ENCODE assay signal across 13 cellular contexts in genomic region chr1:33361553-33362262, GRCh38. TPM values are rescaled to one million over a fixed set of nuclear protein-coding genes. Genes with fewer than 3 reads are reported as not detected.
A peak's percentile ranks its signal among the peaks of the same experiment; 100 is the strongest.
DNase-seq lines count a peak whose midpoint lies in the region; ATAC-seq and TF ChIP-seq lines count a peak whose summit lies in the region.
"Had no signal": no experiment of that assay in that cellular context is flagged by ENCODE, and none has a peak within 500 bp of the region (broad histone marks: within the 10 kb centered on the region; RNA-seq: fewer than 3 reads in every experiment).

No MANE protein-coding gene starts in this region.

- dilution Hi-C loops in mammary epithelial cell (cut with HindIII; ENCODE audit: low sequenced_read_pairs): no loop called here

- in situ Hi-C loops in mammary epithelial cell (cut with MboI; ENCODE audit: low sequenced_read_pairs in 2 of 2): loop anchor here in 1 of 2 donors (25.0 kb wide), 2 partner anchors 101 to 149 kb away; partner anchors contain the start of gene ZSCAN20

- peaks cover 5% of the 10 kb centered on the region for H3K36me3 ChIP-seq in mammary epithelial cell (ENCODE audit: insufficient read depth, low read length)
- no peaks in the 10 kb centered on the region for H3K36me3 ChIP-seq in upper lobe of left lung
- no peaks in the 10 kb centered on the region for H3K36me3 ChIP-seq in CD8-positive, alpha-beta memory T cell (ENCODE audit: insufficient read depth, low read length)

- H3K4me1 ChIP-seq in mammary epithelial cell (ENCODE audit: insufficient read depth, low read length) (peaks cover 6% of the 10 kb centered on the region), upper lobe of left lung (peaks cover 15 to 43% (median 33%) of the 10 kb centered on the region in 4 donors)
- no peaks in the 10 kb centered on the region for H3K4me1 ChIP-seq in CD8-positive, alpha-beta memory T cell (ENCODE audit: insufficient read depth, low read length)

- H3K27me3 ChIP-seq in mammary epithelial cell (ENCODE audit: insufficient read depth, low read length) (no peaks in the 10 kb centered on the region), dorsolateral prefrontal cortex (no peaks in the 10 kb centered on the region), upper lobe of left lung (no peaks in the 10 kb centered on the region)
- no peaks in the 10 kb centered on the region for H3K27me3 ChIP-seq in CD8-positive, alpha-beta memory T cell (ENCODE audit: insufficient read depth, low read length, poor library complexity, severe bottlenecking)

- no peak overlapping the region for H3K27ac ChIP-seq in mammary epithelial cell (ENCODE audit: insufficient read depth, low read depth, low read length)
- H3K27ac ChIP-seq in dorsolateral prefrontal cortex: peak overlapping the region in 55 of 59 donors; percentile 87 to 100 (median 97)
- peak overlapping the region in 3 of 4 donors; percentile 24 to 55 (median 55) for H3K27ac ChIP-seq in upper lobe of left lung
- no peak overlapping the region for H3K27ac ChIP-seq in CD8-positive, alpha-beta memory T cell (ENCODE audit: low read depth, low read length)

- no peaks in the 10 kb centered on the region for H3K79me2 ChIP-seq in mammary epithelial cell (ENCODE audit: insufficient read depth, low read length)

- no peak for TF ChIP-seq POLR2A in upper lobe of left lung (IDR thresholded peaks at IDR 0.05)

- BruUV-seq in MCF 10A (replicated peaks; lab: Mats Ljungman, UMichigan): no TSS peak
- no TSS peak for BruUV-seq in mammary epithelial cell (replicated peaks; lab: Mats Ljungman, UMichigan)

- H3K36me3 Mint-ChIP-seq in MCF 10A (ENCODE audit: insufficient read depth, unreplicated experiment): peaks cover 13% of the 10 kb centered on the region
- no peaks in the 10 kb centered on the region for H3K36me3 Mint-ChIP-seq in memory B cell
- no peaks in the 10 kb centered on the region for H3K36me3 Mint-ChIP-seq in CD8-positive, alpha-beta memory T cell

- no peaks in the 10 kb centered on the region for H3K9me3 ChIP-seq in mammary epithelial cell (replicated peaks; ENCODE audit: insufficient read depth, low read length)
- H3K9me3 ChIP-seq in upper lobe of left lung: no peaks in the 10 kb centered on the region
- no peaks in the 10 kb centered on the region for H3K9me3 ChIP-seq in CD8-positive, alpha-beta memory T cell (ENCODE audit: low read length)

- no peak overlapping the region for H3K4me2 ChIP-seq in mammary epithelial cell (ENCODE audit: insufficient read depth, low read depth, low read length)

- H4K20me1 ChIP-seq in mammary epithelial cell (ENCODE audit: insufficient read depth, low read length): no peaks in the 10 kb centered on the region

- H3K9ac ChIP-seq in mammary epithelial cell (ENCODE audit: insufficient read depth, low read length): no peak overlapping the region

- DNase-seq in MCF 10A (ENCODE audit: unreplicated experiment) (no peak), mammary epithelial cell (no peak), dorsolateral prefrontal cortex (no peak), memory B cell (ENCODE audit: low spot score in 2 of 2) (no peak), upper lobe of left lung (peak in 1 of 2 donors; percentile 49), cerebellar nuclear complex (lab: John Stamatoyannopoulos, UW) (no peak)
- DNase-seq in CD8-positive, alpha-beta memory T cell: no peak
- DNase-seq: activated T-cell treated with anti-CD3 and anti-CD28 coated beads for 4 hours; NK-92 treated with Interleukin-12 subunit alpha and Interleukin-12 subunit beta, amount 100 ng/mL, for 24 hours; stimulated activated naive CD8-positive, alpha-beta T cell treated with anti-CD3 and anti-CD28 coated beads, Interleukin-15, amount 100 ng/mL, for 72 hours had no signal

- TF ChIP-seq CTCF in MCF 10A (IDR thresholded peaks at IDR 0.05; ENCODE audit: unreplicated experiment): no peak
- TF ChIP-seq CTCF in mammary epithelial cell (conservative IDR thresholded peaks at IDR 0.05 in 1 of 2, IDR thresholded peaks at IDR 0.05 in 1 of 2; ENCODE audit: extremely low read depth in 1 of 2, insufficient read depth in 1 of 2, low read depth in 1 of 2, low read length in 2 of 2): no peak
- TF ChIP-seq CTCF in dorsolateral prefrontal cortex (IDR thresholded peaks at IDR 0.05 in 54 of 56, conservative IDR thresholded peaks at IDR 0.05 in 2 of 56; ENCODE audit: low read depth in 1 of 56, partially characterized antibody in 56 of 56): no peak
- no peak for TF ChIP-seq CTCF in upper lobe of left lung (IDR thresholded peaks at IDR 0.05)

- no peaks in the 10 kb centered on the region for H3K27me3 Mint-ChIP-seq in MCF 10A (ENCODE audit: insufficient read depth, unreplicated experiment)
- no peaks in the 10 kb centered on the region for H3K27me3 Mint-ChIP-seq in memory B cell
- peaks cover 0 to 8% of the 10 kb centered on the region in 2 donors for H3K27me3 Mint-ChIP-seq in CD8-positive, alpha-beta memory T cell

- H3K4me3 Mint-ChIP-seq in MCF 10A (ENCODE audit: unreplicated experiment) (no peak overlapping the region), memory B cell (no peak overlapping the region)
- no peak overlapping the region for H3K4me3 Mint-ChIP-seq in CD8-positive, alpha-beta memory T cell
- H3K4me3 Mint-ChIP-seq: stimulated activated naive CD8-positive, alpha-beta T cell treated with anti-CD3 and anti-CD28 coated beads, Interleukin-15, amount 100 ng/mL, for 72 hours had no signal

- CTCF ChIA-PET in MCF 10A (lab: Yijun Ruan, JAX): interaction anchor here (0.5 to 13.2 kb wide), 6 partner anchors 65 to 935 kb away, joined by 3 to 180 read pairs (median 4); no protein-coding TSS in a partner anchor
- CTCF ChIA-PET in mammary epithelial cell (lab: Charles Lee; ENCODE audit: low non-redundant PET): no interaction called here
- CTCF ChIA-PET in CD8-positive, alpha-beta memory T cell (lab: Charles Lee): interaction anchor here (1.8 to 4.0 kb wide), 3 partner anchors 10 to 66 kb away, joined by 6 to 21 read pairs (median 8); no protein-coding TSS in a partner anchor

- H3K9me3 Mint-ChIP-seq in MCF 10A (ENCODE audit: unreplicated experiment) (no peaks in the 10 kb centered on the region), memory B cell (no peaks in the 10 kb centered on the region)
- no peaks in the 10 kb centered on the region for H3K9me3 Mint-ChIP-seq in CD8-positive, alpha-beta memory T cell
- H3K9me3 Mint-ChIP-seq: stimulated activated naive CD8-positive, alpha-beta T cell treated with anti-CD3 and anti-CD28 coated beads, Interleukin-15, amount 100 ng/mL, for 72 hours had no signal

- no peak overlapping the region for H2AFZ ChIP-seq in mammary epithelial cell (ENCODE audit: low read depth, low read length)

- POLR2A ChIA-PET in MCF 10A (lab: Yijun Ruan, JAX): interaction anchor here (2.2 kb wide), 1 partner anchor 11 kb away, joined by 8 read pairs; no protein-coding TSS in a partner anchor
- POLR2A ChIA-PET in CD8-positive, alpha-beta memory T cell (lab: Charles Lee): no interaction called here

- H3K27ac Mint-ChIP-seq in MCF 10A (ENCODE audit: low read depth, unreplicated experiment) (peak overlapping the region; percentile 82), memory B cell (peak overlapping the region; percentile 2)
- H3K27ac Mint-ChIP-seq in CD8-positive, alpha-beta memory T cell: no peak overlapping the region
- H3K27ac Mint-ChIP-seq: stimulated activated naive CD8-positive, alpha-beta T cell treated with anti-CD3 and anti-CD28 coated beads, Interleukin-15, amount 100 ng/mL, for 72 hours had no signal

- ATAC-seq in memory B cell (ENCODE audit: low read depth) (no peak), upper lobe of left lung (ENCODE audit: low FRiP score in 2 of 2) (peak; percentile 38 to 41)
- no peak for ATAC-seq in activated CD4-positive, CD25-positive, alpha-beta regulatory T cell treated with anti-CD3 and anti-CD28 coated beads, Interleukin-2, amount 50 U/mL, for 24 hours
- ATAC-seq: stimulated activated naive CD8-positive, alpha-beta T cell treated with anti-CD3 and anti-CD28 coated beads, Interleukin-15, amount 100 ng/mL, for 72 hours had no signal

- H3K4me3 ChIP-seq in mammary epithelial cell (replicated peaks in 1 of 3; ENCODE audit: insufficient read depth in 1 of 3, low read depth in 2 of 3, low read length in 3 of 3) (no peak overlapping the region), dorsolateral prefrontal cortex (no peak overlapping the region), upper lobe of left lung (no peak overlapping the region)
- no peak overlapping the region for H3K4me3 ChIP-seq in CD8-positive, alpha-beta memory T cell (ENCODE audit: low read length)

- WGBS in mammary epithelial cell (ENCODE audit: low coverage, missing lambda C conversion rate): 89% methylated on average over 11 of the region's 11 CpGs
- 61 to 63% methylated on average over 11 of the region's 11 CpGs for WGBS in upper lobe of left lung, 2 donors

- TF ChIP-seq EP300 in upper lobe of left lung (IDR thresholded peaks at IDR 0.05): peak in 1 of 4 donors; percentile 35

- intact Hi-C loops in MCF 10A (cut with micrococcal nuclease): no loop called here
- intact Hi-C loops in mammary epithelial cell (cut with micrococcal nuclease): no loop called here
- intact Hi-C loops in dorsolateral prefrontal cortex (cut with DNase I): loop anchor here (10.0 kb wide), 2 partner anchors 177 to 217 kb away; partner anchors contain the start of gene TRIM62 (in 1 of the 2)

- H3K4me1 Mint-ChIP-seq in MCF 10A (ENCODE audit: insufficient read depth, unreplicated experiment) (peaks cover 6% of the 10 kb centered on the region), memory B cell (peaks cover 6% of the 10 kb centered on the region)
- no peaks in the 10 kb centered on the region for H3K4me1 Mint-ChIP-seq in CD8-positive, alpha-beta memory T cell
- H3K4me1 Mint-ChIP-seq: stimulated activated naive CD8-positive, alpha-beta T cell treated with anti-CD3 and anti-CD28 coated beads, Interleukin-15, amount 100 ng/mL, for 72 hours had no signal

RNA-seq across cellular contexts. Expression of gene A3GALT2, which starts 40.8 kb away (rescaled TPM):
- total RNA-seq in MCF 10A (2022): 0.32 TPM in 1 of 2 replicates, not detected in the other
- total RNA-seq in mammary epithelial cell: not detected
- polyA plus RNA-seq in mammary epithelial cell: not detected
- polyA minus RNA-seq in mammary epithelial cell: not detected
- under 1 TPM in 10 of 120 experiments, not detected in 110; 0.35 to 0.76 (median 0.60) TPM for total RNA-seq in dorsolateral prefrontal cortex
- under 1 TPM in 2 of 6 donors, not detected in 4; 0.79 to 0.91 TPM for total RNA-seq in upper lobe of left lung
- not detected for total RNA-seq in CD8-positive, alpha-beta memory T cell
- polyA plus RNA-seq in CD8-positive, alpha-beta memory T cell: not detected
- total RNA-seq: astrocyte; T-helper 2 cell treated with Interferon-gamma antibody and Interleukin-4, amounts not matched to agents 100 ng/mL and 5 ng/mL, for 36 hours had no signal

Comparison
In these comparisons a context has a peak if more than half of its experiments do, and no peak if none do; other contexts are left out.
1. H3K27ac Mint-ChIP-seq: peak in MCF 10A (single experiment) and memory B cell (single experiment); none in CD8-positive, alpha-beta memory T cell (0 of 8).
2. H3K27ac ChIP-seq: peak in dorsolateral prefrontal cortex (55 of 59) and upper lobe of left lung (3 of 4); none in mammary epithelial cell (single experiment) and CD8-positive, alpha-beta memory T cell (single experiment).
3. ATAC-seq: peak in upper lobe of left lung (2 of 2); none in memory B cell (single experiment) and activated CD4-positive, CD25-positive, alpha-beta regulatory T cell treated with anti-CD3 and anti-CD28 coated beads, Interleukin-2, amount 50 U/mL, for 24 hours (0 of 2).
4. intact Hi-C loops: an anchor here in dorsolateral prefrontal cortex (10.0 kb wide); none called in MCF 10A and mammary epithelial cell.